In genomic region chr10:24215193-24215592, GRCh38 we compare ENCODE assay signal across 16 cellular contexts. TPM values are rescaled to one million over a fixed set of nuclear protein-coding genes. Genes with fewer than 3 reads are reported as not detected.
DNase-seq lines count a peak whose midpoint lies in the region; ATAC-seq and TF ChIP-seq lines count a peak whose summit lies in the region.
"Had no signal": no experiment of that assay in that cellular context is flagged by ENCODE, and none has a peak within 500 bp of the region (broad histone marks: within the 10 kb centered on the region; RNA-seq: fewer than 3 reads in every experiment).

No MANE protein-coding gene starts in this region.

- ATAC-seq in heart left ventricle (peak; percentile 40 to 78 (median 74)), HG02885 (IDR thresholded peaks at IDR 0.05; ENCODE audit: poor library complexity, unreplicated experiment) (no peak)
- no peak for ATAC-seq in activated T-helper 17 cell treated with anti-CD3 and anti-CD28 coated beads, Interleukin-2, amount 50 U/mL, for 72 hours (replicated peaks)
- ATAC-seq in activated naive CD4-positive, alpha-beta T cell treated with anti-CD3 and anti-CD28 coated beads, Interleukin-2, amount 50 U/mL, for 72 hours: no peak
- ATAC-seq: stimulated activated effector memory CD8-positive, alpha-beta T cell treated with anti-CD3 and anti-CD28 coated beads, Interleukin-12 subunit alpha, Interleukin-12 subunit beta, amount 100 ng/mL, for 72 hours had no signal

- peak in 4 of 5 donors; percentile 32 to 58 (median 34) for DNase-seq in heart left ventricle
- DNase-seq in transverse colon: peak; percentile 57
- DNase-seq in C1 segment of cervical spinal cord (lab: John Stamatoyannopoulos, UW): no peak
- DNase-seq in activated naive CD4-positive, alpha-beta T cell treated with anti-CD3 and anti-CD28 coated beads, Interleukin-2, amount 50 U/mL, for 72 hours (ENCODE audit: low spot score in 2 of 2): no peak
- DNase-seq: activated CD4-positive, alpha-beta T cell treated with anti-CD3 and anti-CD28 coated beads, Interleukin-2, amount 50 U/mL, for 48 hours; anterior cingulate cortex; mesenchymal stem cell; stimulated activated CD4-positive, alpha-beta T cell treated with anti-CD3 and anti-CD28 coated beads, Interleukin-4, amount 100 ng/mL, for 4 hours had no signal

- H3K9ac ChIP-seq in mucosa of rectum (ENCODE audit: low read depth in 1 of 2, low read length in 2 of 2): no peak overlapping the region

- H3K4me1 ChIP-seq in heart left ventricle (peaks cover 3 to 80% (median 51%) of the 10 kb centered on the region in 12 donors), mucosa of rectum (ENCODE audit: control insufficient read depth in 2 of 2, insufficient read depth in 2 of 2, low read length in 2 of 2) (peaks cover 9 to 20% of the 10 kb centered on the region in 2 donors), transverse colon (peaks cover 1 to 17% (median 9%) of the 10 kb centered on the region in 4 donors)

- H3K4me3 Mint-ChIP-seq in brain: peak overlapping the region in 1 of 5 experiments; percentile 28
- no peak overlapping the region for H3K4me3 Mint-ChIP-seq in activated T-helper 17 cell treated with anti-CD3 and anti-CD28 coated beads, Interleukin-2, amount 50 U/mL, for 72 hours
- H3K4me3 Mint-ChIP-seq: stimulated activated effector memory CD8-positive, alpha-beta T cell treated with anti-CD3 and anti-CD28 coated beads, Interleukin-12 subunit alpha, Interleukin-12 subunit beta, amount 100 ng/mL, for 72 hours had no signal

- peaks cover 0 to 3% (median 0%) of the 10 kb centered on the region in 5 experiments for H3K9me3 Mint-ChIP-seq in brain
- no peaks in the 10 kb centered on the region for H3K9me3 Mint-ChIP-seq in activated T-helper 17 cell treated with anti-CD3 and anti-CD28 coated beads, Interleukin-2, amount 50 U/mL, for 72 hours
- H3K9me3 Mint-ChIP-seq in activated naive CD4-positive, alpha-beta T cell treated with anti-CD3 and anti-CD28 coated beads, Interleukin-2, amount 50 U/mL, for 72 hours: peaks cover 3 to 16% of the 10 kb centered on the region in 2 donors
- H3K9me3 Mint-ChIP-seq: activated T-helper 2 cell treated with anti-CD3 and anti-CD28 coated beads, Interferon-gamma antibody, Interleukin-2, Interleukin-4, amounts not matched to agents 10 μg/mL and 5 μg/mL and 100 μg/mL, durations not matched to agents 14 hours and 24 hours and 36 hours had no signal

- intact Hi-C loops in heart left ventricle (cut with DNase I): loop anchor here in 4 of 10 donors (5.0 to 10.0 kb wide), 5 partner anchors 37 to 130 kb away; no protein-coding TSS in a partner anchor
- intact Hi-C loops in transverse colon (cut with DNase I; ENCODE audit: low total_unique reads): no loop called here

- H3K27ac ChIP-seq in heart left ventricle (peak overlapping the region; percentile 47 to 85 (median 74)), mucosa of rectum (ENCODE audit: low read depth in 2 of 2, low read length in 2 of 2) (peak overlapping the region; percentile 33 to 45), transverse colon (peak overlapping the region; percentile 67 to 78 (median 76))
- H3K27ac ChIP-seq: C4-2B, SJCRH30 had no signal

- H3K4me3 ChIP-seq in heart left ventricle (peak overlapping the region in 5 of 12 donors; percentile 11 to 29 (median 16)), mucosa of rectum (ENCODE audit: low read length in 2 of 2) (no peak overlapping the region), transverse colon (no peak overlapping the region)
- H3K4me3 ChIP-seq: SJCRH30 had no signal

- TF ChIP-seq EP300 in transverse colon (IDR thresholded peaks at IDR 0.05; ENCODE audit: low read depth): no peak

- H3K4me1 Mint-ChIP-seq in brain: peaks cover 48% of the 10 kb centered on the region
- H3K4me1 Mint-ChIP-seq in activated T-helper 17 cell treated with anti-CD3 and anti-CD28 coated beads, Interleukin-2, amount 50 U/mL, for 72 hours: peaks cover 5% of the 10 kb centered on the region
- H3K4me1 Mint-ChIP-seq: stimulated activated effector memory CD8-positive, alpha-beta T cell treated with anti-CD3 and anti-CD28 coated beads, Interleukin-12 subunit alpha, Interleukin-12 subunit beta, amount 100 ng/mL, for 72 hours had no signal

- peaks cover 3% of the 10 kb centered on the region for H3K27me3 Mint-ChIP-seq in brain
- H3K27me3 Mint-ChIP-seq in activated T-helper 17 cell treated with anti-CD3 and anti-CD28 coated beads, Interleukin-2, amount 50 U/mL, for 72 hours: peaks cover 28% of the 10 kb centered on the region

- no peaks in the 10 kb centered on the region for H3K9me3 ChIP-seq in heart left ventricle
- H3K9me3 ChIP-seq in mucosa of rectum (ENCODE audit: control insufficient read depth in 2 of 2, low read length in 2 of 2): no peaks in the 10 kb centered on the region
- H3K9me3 ChIP-seq in transverse colon: no peaks in the 10 kb centered on the region
- H3K9me3 ChIP-seq: SJCRH30 had no signal

- H3K27ac Mint-ChIP-seq in brain: peak overlapping the region in 4 of 5 experiments; percentile 25 to 40 (median 36)
- no peak overlapping the region for H3K27ac Mint-ChIP-seq in activated T-helper 17 cell treated with anti-CD3 and anti-CD28 coated beads, Interleukin-2, amount 50 U/mL, for 72 hours
- no peak overlapping the region for H3K27ac Mint-ChIP-seq in activated naive CD4-positive, alpha-beta T cell treated with anti-CD3 and anti-CD28 coated beads, Interleukin-2, amount 50 U/mL, for 72 hours
- H3K27ac Mint-ChIP-seq: activated T-helper 2 cell treated with anti-CD3 and anti-CD28 coated beads, Interferon-gamma antibody, Interleukin-2, Interleukin-4, amounts not matched to agents 10 μg/mL and 5 μg/mL and 100 μg/mL, durations not matched to agents 14 hours and 24 hours and 36 hours; stimulated activated effector memory CD8-positive, alpha-beta T cell treated with anti-CD3 and anti-CD28 coated beads, Interleukin-12 subunit alpha, Interleukin-12 subunit beta, amount 100 ng/mL, for 72 hours had no signal

- H3K36me3 Mint-ChIP-seq in brain: peaks cover 8% of the 10 kb centered on the region
- H3K36me3 Mint-ChIP-seq in activated T-helper 17 cell treated with anti-CD3 and anti-CD28 coated beads, Interleukin-2, amount 50 U/mL, for 72 hours (ENCODE audit: low read depth): no peaks in the 10 kb centered on the region
- H3K36me3 Mint-ChIP-seq in activated naive CD4-positive, alpha-beta T cell treated with anti-CD3 and anti-CD28 coated beads, Interleukin-2, amount 50 U/mL, for 72 hours: peaks cover 0 to 9% of the 10 kb centered on the region in 2 donors
- H3K36me3 Mint-ChIP-seq: stimulated activated effector memory CD8-positive, alpha-beta T cell treated with anti-CD3 and anti-CD28 coated beads, Interleukin-12 subunit alpha, Interleukin-12 subunit beta, amount 100 ng/mL, for 72 hours had no signal

- TF ChIP-seq CTCF in brain (conservative IDR thresholded peaks at IDR 0.05): no peak
- no peak for TF ChIP-seq CTCF in heart left ventricle (IDR thresholded peaks at IDR 0.05)
- no peak for TF ChIP-seq CTCF in transverse colon (IDR thresholded peaks at IDR 0.05)

- no peaks in the 10 kb centered on the region for H3K27me3 ChIP-seq in heart left ventricle
- no peaks in the 10 kb centered on the region for H3K27me3 ChIP-seq in mucosa of rectum (ENCODE audit: control insufficient read depth in 2 of 2, insufficient read depth in 2 of 2, low read length in 2 of 2)
- no peaks in the 10 kb centered on the region for H3K27me3 ChIP-seq in transverse colon
- H3K27me3 ChIP-seq: SJCRH30 had no signal

- TF ChIP-seq POLR2A in heart left ventricle (IDR thresholded peaks at IDR 0.05) (no peak), transverse colon (IDR thresholded peaks at IDR 0.05) (no peak)

- in situ Hi-C loops in transverse colon (cut with MboI; ENCODE audit: low pct_ligation_motif_present in 1 of 4, low pct_unique_long_range_greater_than_20kb in 1 of 4, low sequenced_read_pairs in 3 of 4): loop anchor here in 2 of 4 donors (25.0 kb wide), 2 partner anchors 297 to 903 kb away; no protein-coding TSS in a partner anchor

- WGBS in heart left ventricle, 4 donors: 19 to 34% (median 25%) methylated on average over 4 of the region's 4 CpGs
- whole genome bisulfite sequencing in transverse colon (ENCODE audit: low coverage in 1 of 2), 2 donors: 40 to 43% methylated on average over 4 of the region's 4 CpGs

- H3K36me3 ChIP-seq in heart left ventricle (peaks cover 0 to 13% (median 8%) of the 10 kb centered on the region in 9 donors), mucosa of rectum (ENCODE audit: control insufficient read depth in 2 of 2, insufficient read depth in 2 of 2, low read length in 2 of 2) (peaks cover 0 to 2% of the 10 kb centered on the region in 2 donors), transverse colon (no peaks in the 10 kb centered on the region)

RNA-seq across cellular contexts. Expression of gene KIAA1217, which starts 6.3 kb away (rescaled TPM):
- polyA plus RNA-seq in brain (ENCODE audit: insufficient read depth, low read depth, low replicate concordance): 1.7 TPM
- 10 to 100 TPM; 28.0 to 66.7 (median 38.7) TPM for total RNA-seq in heart left ventricle
- polyA plus RNA-seq in heart left ventricle: 10 to 100 TPM; 12.7 to 18.3 TPM
- 100 to 1,000 TPM in 1 of 4 donors, 10 to 100 TPM in 3; 56.5 to 175 (median 72.0) TPM for total RNA-seq in transverse colon
- 1 to 10 TPM; 2.1 to 2.6 TPM for total RNA-seq in activated T-helper 17 cell treated with anti-CD3 and anti-CD28 coated beads, Interleukin-2, amount 50 U/mL, for 72 hours
- total RNA-seq in activated naive CD4-positive, alpha-beta T cell treated with anti-CD3 and anti-CD28 coated beads, Interleukin-2, amount 50 U/mL, for 72 hours: 1 to 10 TPM in 1 of 2 donors, under 1 TPM in 1; 0.43 to 3.9 TPM

Comparison
In these comparisons a context has a peak if more than half of its experiments do, and no peak if none do; other contexts are left out.
1. H3K27ac Mint-ChIP-seq: peak in brain (4 of 5); none in activated T-helper 17 cell treated with anti-CD3 and anti-CD28 coated beads, Interleukin-2, amount 50 U/mL, for 72 hours (single experiment) and activated naive CD4-positive, alpha-beta T cell treated with anti-CD3 and anti-CD28 coated beads, Interleukin-2, amount 50 U/mL, for 72 hours (0 of 2).
2. ATAC-seq: peak in heart left ventricle (4 of 4); none in activated T-helper 17 cell treated with anti-CD3 and anti-CD28 coated beads, Interleukin-2, amount 50 U/mL, for 72 hours (single experiment), HG02885 (single experiment) and activated naive CD4-positive, alpha-beta T cell treated with anti-CD3 and anti-CD28 coated beads, Interleukin-2, amount 50 U/mL, for 72 hours (0 of 2).
3. DNase-seq: peak in heart left ventricle (4 of 5) and transverse colon (single experiment); none in C1 segment of cervical spinal cord (0 of 14) and activated naive CD4-positive, alpha-beta T cell treated with anti-CD3 and anti-CD28 coated beads, Interleukin-2, amount 50 U/mL, for 72 hours (0 of 2).
4. RNA of gene KIAA1217, which starts 6.3 kb away (total RNA-seq): 56.5 to 175 TPM in transverse colon and 28.0 to 66.7 TPM in heart left ventricle; 0.43 to 3.9 TPM in activated naive CD4-positive, alpha-beta T cell treated with anti-CD3 and anti-CD28 coated beads, Interleukin-2, amount 50 U/mL, for 72 hours and 2.1 to 2.6 TPM in activated T-helper 17 cell treated with anti-CD3 and anti-CD28 coated beads, Interleukin-2, amount 50 U/mL, for 72 hours; every median in the first group is over 4 times any median in the second.
5. Peak in every context shown above with its lines, with median percentiles within 50 percentile points of each other: H3K27ac ChIP-seq.